Comparison of ENCODE assay signal across 8 cellular contexts in genomic region chr5:155728146-155728856, GRCh38.
DNase-seq lines count a peak whose midpoint lies in the region; ATAC-seq and TF ChIP-seq lines count a peak whose summit lies in the region.

No MANE protein-coding gene starts in this region.

- peaks cover 97% of the 10 kb centered on the region for H3K27me3 Mint-ChIP-seq in H9 (ENCODE audit: low read depth)
- H3K27me3 Mint-ChIP-seq in activated CD4-positive, alpha-beta memory T cell treated with anti-CD3 and anti-CD28 coated beads, Interleukin-2, amount 10 ng/mL, durations not matched to agents 7 days and 5 days, result peaks cover 37% of the 10 kb centered on the region

- WGBS in H9 (ENCODE audit: extremely low coverage, insufficient read length, low lambda C conversion rate), result no CpG with 5 or more reads among the region's 83 CpGs
- 0 to 1% methylated on average over 83 of the region's 83 CpGs; no CpG with 5 or more reads in 2 of the 4 donors for WGBS in adrenal gland, 4 donors
- WGBS in heart right ventricle, 2 donors, result 0 to 1% methylated on average over 63 to 83 of the region's 83 CpGs
- WGBS in ovary, 3 donors, result 0 to 1% (median 0%) methylated on average over 23 to 83 of the region's 83 CpGs

- TF ChIP-seq EP300 in ovary (IDR thresholded peaks at IDR 0.05), result no peak

- H2AFZ ChIP-seq in H9 (ENCODE audit: low read length), result no peak overlapping the region

- no peak for TF ChIP-seq POLR2A in adrenal gland (IDR thresholded peaks at IDR 0.05)
- TF ChIP-seq POLR2A in ovary (IDR thresholded peaks at IDR 0.05), result no peak

- no peaks in the 10 kb centered on the region for H3K4me1 ChIP-seq in H9 (ENCODE audit: insufficient read depth, low read length)
- H3K4me1 ChIP-seq in adrenal gland (replicated peaks in 1 of 2), result no peaks in the 10 kb centered on the region
- peaks cover 0 to 40% (median 5%) of the 10 kb centered on the region in 9 donors for H3K4me1 ChIP-seq in heart right ventricle
- H3K4me1 ChIP-seq in ovary (ENCODE audit: insufficient read depth), result peaks cover 6% of the 10 kb centered on the region

- H3K4me1 Mint-ChIP-seq in H9, result peaks cover 10 to 17% of the 10 kb centered on the region in 2 experiments
- no peaks in the 10 kb centered on the region for H3K4me1 Mint-ChIP-seq in activated CD4-positive, alpha-beta memory T cell treated with anti-CD3 and anti-CD28 coated beads, Interleukin-2, amount 10 ng/mL, durations not matched to agents 7 days and 5 days

- H3K27ac Mint-ChIP-seq in H9, result no peak overlapping the region
- no peak overlapping the region for H3K27ac Mint-ChIP-seq in activated CD4-positive, alpha-beta memory T cell treated with anti-CD3 and anti-CD28 coated beads, Interleukin-2, amount 10 ng/mL, durations not matched to agents 7 days and 5 days
- H3K27ac Mint-ChIP-seq in activated naive CD4-positive, alpha-beta T cell treated with anti-CD3 and anti-CD28 coated beads, Interleukin-2, amount 50 U/mL, for 72 hours, result no peak overlapping the region

- POLR2A ChIA-PET in activated CD4-positive, alpha-beta memory T cell treated with anti-CD3 and anti-CD28 coated beads, Interleukin-2, amount 10 ng/mL, durations not matched to agents 7 days and 5 days (lab: Charles Lee), result no interaction called here

- H3K79me1 ChIP-seq in H9 (ENCODE audit: insufficient read depth, low read depth, low read length, poor library complexity, severe bottlenecking), result no peaks in the 10 kb centered on the region

- CTCF ChIA-PET in activated CD4-positive, alpha-beta memory T cell treated with anti-CD3 and anti-CD28 coated beads, Interleukin-2, amount 10 ng/mL, durations not matched to agents 7 days and 5 days (lab: Charles Lee), result no interaction called here

- H3K27ac ChIP-seq in H9 (ENCODE audit: insufficient read length, low read depth, low read length) (no peak overlapping the region), adrenal gland (peak overlapping the region in 1 of 5 donors; percentile 26), heart right ventricle (peak overlapping the region; percentile 50 to 91 (median 83)), ovary (no peak overlapping the region)

- H2BK5ac ChIP-seq in H9 (ENCODE audit: insufficient read length, low read length), result no peak overlapping the region

- in situ Hi-C loops in KBM-7 (cut with MboI; ENCODE audit: low pct_unique_long_range_greater_than_20kb, low sequenced_read_pairs), result no loop called here

- peak overlapping the region; percentile 91 for H3K4me2 ChIP-seq in H9 (ENCODE audit: insufficient read depth, insufficient read length, low read length)

- no peaks in the 10 kb centered on the region for H4K20me1 ChIP-seq in H9 (ENCODE audit: control insufficient read depth, insufficient read depth, insufficient read length)

- no peak overlapping the region for H3T11ph ChIP-seq in H9 (ENCODE audit: low read length)

- no peak overlapping the region for H2BK120ac ChIP-seq in H9 (ENCODE audit: low read depth, low read length, poor library complexity, severe bottlenecking)

- H3K4me3 ChIP-seq in adrenal gland, result peak overlapping the region in 1 of 4 donors; percentile 42
- peak overlapping the region; percentile 39 to 64 (median 56) for H3K4me3 ChIP-seq in heart right ventricle
- peak overlapping the region; percentile 19 for H3K4me3 ChIP-seq in ovary

- no peaks in the 10 kb centered on the region for H3K9me3 ChIP-seq in H9 (ENCODE audit: control insufficient read depth, low read depth, low read length)
- no peaks in the 10 kb centered on the region for H3K9me3 ChIP-seq in adrenal gland (replicated peaks in 1 of 3)
- H3K9me3 ChIP-seq in heart right ventricle, result no peaks in the 10 kb centered on the region
- no peaks in the 10 kb centered on the region for H3K9me3 ChIP-seq in ovary

- H3K14ac ChIP-seq in H9 (ENCODE audit: insufficient read depth, low read length), result no peak overlapping the region; the same call in 1 of the 2 replicates

- H3K4me3 Mint-ChIP-seq in H9, result peak overlapping the region; percentile 61 to 86
- H3K4me3 Mint-ChIP-seq in activated CD4-positive, alpha-beta memory T cell treated with anti-CD3 and anti-CD28 coated beads, Interleukin-2, amount 10 ng/mL, durations not matched to agents 7 days and 5 days, result no peak overlapping the region

- H2BK20ac ChIP-seq in H9 (ENCODE audit: low read depth, low read length, poor library complexity, severe bottlenecking), result no peak overlapping the region

- no peaks in the 10 kb centered on the region; a peak in 1 of 7 replicates for H3K36me3 Mint-ChIP-seq in H9 (ENCODE audit: insufficient read depth in 1 of 3, low read depth in 3 of 3)
- H3K36me3 Mint-ChIP-seq in activated CD4-positive, alpha-beta memory T cell treated with anti-CD3 and anti-CD28 coated beads, Interleukin-2, amount 10 ng/mL, durations not matched to agents 7 days and 5 days (ENCODE audit: low read depth), result no peaks in the 10 kb centered on the region
- peaks cover 8 to 24% of the 10 kb centered on the region in 2 donors for H3K36me3 Mint-ChIP-seq in activated naive CD4-positive, alpha-beta T cell treated with anti-CD3 and anti-CD28 coated beads, Interleukin-2, amount 50 U/mL, for 72 hours

- no peak overlapping the region for H2AK5ac ChIP-seq in H9 (ENCODE audit: insufficient read length, low read length)

- H2BK12ac ChIP-seq in H9 (ENCODE audit: insufficient read length, low read depth, low read length), result no peak overlapping the region

- no peak overlapping the region for H2BK15ac ChIP-seq in H9 (ENCODE audit: low read depth, low read length)

- H3K23me2 ChIP-seq in H9 (ENCODE audit: insufficient read length, low read depth, low read length, poor library complexity, severe bottlenecking), result peaks cover 22% of the 10 kb centered on the region

- no peak overlapping the region for H3K18ac ChIP-seq in H9 (ENCODE audit: insufficient read length, low read depth, low read length)

- H3K36me3 ChIP-seq in adrenal gland (replicated peaks in 1 of 2), result no peaks in the 10 kb centered on the region
- H3K36me3 ChIP-seq in heart right ventricle, result no peaks in the 10 kb centered on the region
- H3K36me3 ChIP-seq in ovary, result no peaks in the 10 kb centered on the region

- no peak overlapping the region for H3K9ac ChIP-seq in H9 (ENCODE audit: extremely low read depth, insufficient read length, low read length)

- H4K5ac ChIP-seq in H9 (ENCODE audit: insufficient read length, low read depth, low read length), result no peak overlapping the region

- peaks cover 39% of the 10 kb centered on the region for H3K27me3 ChIP-seq in H9 (ENCODE audit: insufficient read depth, low read length)
- peaks cover 28% of the 10 kb centered on the region for H3K27me3 ChIP-seq in adrenal gland
- peaks cover 0 to 71% (median 33%) of the 10 kb centered on the region in 7 donors for H3K27me3 ChIP-seq in heart right ventricle
- H3K27me3 ChIP-seq in ovary, result no peaks in the 10 kb centered on the region

- no peak overlapping the region for H3K56ac ChIP-seq in H9 (ENCODE audit: insufficient read length, low read depth, low read length)

- ATAC-seq in heart right ventricle, result peak; percentile 17 to 86 (median 76)
- ATAC-seq in activated naive CD4-positive, alpha-beta T cell treated with anti-CD3 and anti-CD28 coated beads, Interleukin-2, amount 50 U/mL, for 72 hours, result no peak

- no peak overlapping the region for H4K8ac ChIP-seq in H9 (replicated peaks; ENCODE audit: insufficient read length, low read depth, low read length)

- no peak; the same call in 2 of the 3 replicates for TF ChIP-seq CTCF in H9 (conservative IDR thresholded peaks at IDR 0.05)
- TF ChIP-seq CTCF in adrenal gland (IDR thresholded peaks at IDR 0.05), result no peak
- TF ChIP-seq CTCF in heart right ventricle (IDR thresholded peaks at IDR 0.05), result peak in 4 of 9 donors; percentile 24 to 43 (median 37)
- TF ChIP-seq CTCF in ovary (IDR thresholded peaks at IDR 0.05), result no peak

- H3K4ac ChIP-seq in H9 (ENCODE audit: low read depth, low read length), result no peak overlapping the region

- no peak overlapping the region for H3K23ac ChIP-seq in H9 (ENCODE audit: insufficient read length, low read depth, low read length)

- DNase-seq in H9 (peak; percentile 72), adrenal gland (peak; percentile 22 to 67 (median 35)), heart right ventricle (peak; percentile 47 to 68), ovary (peak; percentile 39 to 81 (median 59)), KBM-7 (no peak), SKM-1 (lab: John Stamatoyannopoulos, UW; ENCODE audit: unreplicated experiment) (no peak)
- DNase-seq in activated CD4-positive, alpha-beta memory T cell treated with anti-CD3 and anti-CD28 coated beads, Interleukin-2, amount 10 ng/mL, durations not matched to agents 7 days and 5 days, result no peak
- DNase-seq in activated naive CD4-positive, alpha-beta T cell treated with anti-CD3 and anti-CD28 coated beads, Interleukin-2, amount 50 U/mL, for 72 hours (ENCODE audit: low spot score in 2 of 2), result no peak

- no peaks in the 10 kb centered on the region; a peak in 1 of 5 replicates for H3K9me3 Mint-ChIP-seq in H9
- H3K9me3 Mint-ChIP-seq in activated CD4-positive, alpha-beta memory T cell treated with anti-CD3 and anti-CD28 coated beads, Interleukin-2, amount 10 ng/mL, durations not matched to agents 7 days and 5 days, result no peaks in the 10 kb centered on the region
- H3K9me3 Mint-ChIP-seq in activated naive CD4-positive, alpha-beta T cell treated with anti-CD3 and anti-CD28 coated beads, Interleukin-2, amount 50 U/mL, for 72 hours, result no peaks in the 10 kb centered on the region

- no peaks in the 10 kb centered on the region for H3K79me2 ChIP-seq in H9 (ENCODE audit: insufficient read depth, low read length)

- intact Hi-C loops in adrenal gland (cut with DNase I), result no loop called here
- intact Hi-C loops in heart right ventricle (cut with DNase I), result loop anchor here in 6 of 10 donors (2.0 to 10.0 kb wide), 9 partner anchors 244 to 756 kb away; no protein-coding TSS in a partner anchor
- intact Hi-C loops in ovary (cut with DNase I), result no loop called here

- H4K91ac ChIP-seq in H9 (ENCODE audit: insufficient read length, low read depth, low read length), result no peak overlapping the region

Comparison
In these comparisons a context has a peak if more than half of its experiments do, and no peak if none do; other contexts are left out.
1. DNase-seq: peak in H9 (single experiment), adrenal gland (7 of 7), heart right ventricle (2 of 2) and ovary (5 of 5); none in KBM-7 (single experiment), SKM-1 (single experiment), activated CD4-positive, alpha-beta memory T cell treated with anti-CD3 and anti-CD28 coated beads, Interleukin-2, amount 10 ng/mL, durations not matched to agents 7 days and 5 days (single experiment) and activated naive CD4-positive, alpha-beta T cell treated with anti-CD3 and anti-CD28 coated beads, Interleukin-2, amount 50 U/mL, for 72 hours (0 of 2).
2. H3K27ac ChIP-seq: peak in heart right ventricle (10 of 10); none in H9 (single experiment) and ovary (0 of 2).
3. ATAC-seq: peak in heart right ventricle (8 of 8); none in activated naive CD4-positive, alpha-beta T cell treated with anti-CD3 and anti-CD28 coated beads, Interleukin-2, amount 50 U/mL, for 72 hours (0 of 2).
4. intact Hi-C loops: an anchor here in heart right ventricle (2.0 to 10.0 kb wide); none called in adrenal gland and ovary.